8 cellular contexts compared by ENCODE assay signal in the genomic region with DNA sequence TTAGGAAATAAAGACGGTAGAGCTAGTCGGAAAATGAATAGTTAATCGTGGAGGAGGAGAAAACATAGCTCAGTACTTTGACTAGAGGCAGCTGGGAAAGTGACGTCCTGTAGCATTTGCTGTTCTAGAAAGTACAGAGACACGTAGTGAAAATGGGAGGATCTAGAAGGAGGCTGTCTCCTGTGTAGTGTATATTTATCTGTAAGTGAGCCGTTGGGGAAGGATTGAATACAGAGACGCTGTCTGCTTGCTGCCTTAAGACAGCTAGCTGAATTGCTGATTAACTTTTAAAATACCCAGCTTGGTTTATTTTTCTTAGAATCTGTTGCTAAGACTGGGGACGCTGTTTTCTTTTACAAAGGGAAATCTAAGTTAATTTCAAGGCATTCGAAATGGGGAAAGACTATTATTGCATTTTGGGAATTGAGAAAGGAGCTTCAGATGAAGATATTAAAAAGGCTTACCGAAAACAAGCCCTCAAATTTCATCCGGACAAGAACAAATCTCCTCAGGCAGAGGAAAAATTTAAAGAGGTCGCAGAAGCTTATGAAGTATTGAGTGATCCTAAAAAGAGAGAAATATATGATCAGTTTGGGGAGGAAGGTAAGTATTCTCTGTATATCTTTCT. TPM values are rescaled to one million over a fixed set of nuclear protein-coding genes. Genes with fewer than 3 reads are reported as not detected.
DNase-seq lines count a peak whose midpoint lies in the region; ATAC-seq and TF ChIP-seq lines count a peak whose summit lies in the region.

A gene (plus strand): TSS at position 221 of the 628 bp plus-strand sequence. CDS start 172 bp downstream, at position 393.

- H3K4me3 Mint-ChIP-seq in endodermal cell (peak within 1 kb of the TSS; percentile 52), memory B cell (peak within 1 kb of the TSS; percentile 86)

- H3K4me1 ChIP-seq in endodermal cell (ENCODE audit: control insufficient read depth, insufficient read depth, low read length): peaks cover 6% of the 10 kb centered on the region

- H3K36me3 ChIP-seq in endodermal cell (ENCODE audit: control insufficient read depth, insufficient read depth, low read length): no peaks in the 10 kb centered on the region

- H3K27ac Mint-ChIP-seq in endodermal cell (peak within 1 kb of the TSS; percentile 98), memory B cell (peak within 1 kb of the TSS; percentile 98)

- H3K27me3 Mint-ChIP-seq in endodermal cell (ENCODE audit: insufficient read depth) (no peaks in the 10 kb centered on the region), memory B cell (no peaks in the 10 kb centered on the region)

- H3K4me3 ChIP-seq in endodermal cell (ENCODE audit: low read length): peak within 1 kb of the TSS; percentile 85

- DNase-seq in NCI-H524 treated with DMSO at 0.1 percent for 48 hours (lab: John Stamatoyannopoulos, UW): peak; percentile 62
- DNase-seq in activated CD4-positive, alpha-beta T cell treated with anti-CD3 and anti-CD28 coated beads, Interleukin-2, amount 50 U/mL, for 48 hours: peak; percentile 31 to 51
- DNase-seq in endodermal cell: peak; percentile 75
- peak; percentile 24 to 71 for DNase-seq in memory B cell (ENCODE audit: low spot score in 2 of 2)
- DNase-seq in stimulated activated CD8-positive, alpha-beta memory T cell treated with anti-CD3 and anti-CD28 coated beads, Interleukin-15, amount 100 ng/mL, for 48 hours (ENCODE audit: low read depth in 2 of 2): peak; percentile 22 to 45

- ATAC-seq in GM18517 (IDR thresholded peaks at IDR 0.05; ENCODE audit: unreplicated experiment) (peak; percentile 97), HG03045 (IDR thresholded peaks at IDR 0.05; ENCODE audit: unreplicated experiment) (peak; percentile 98), memory B cell (ENCODE audit: low read depth) (peak; percentile 97)

- 0 to 16% methylated on average over 6 to 12 of the region's 12 CpGs for WGBS in endodermal cell (ENCODE audit: insufficient coverage in 1 of 2, insufficient read length in 1 of 2), 2 experiments

- no peaks in the 10 kb centered on the region for H3K9me3 ChIP-seq in endodermal cell (ENCODE audit: control insufficient read depth, low read length)

- peak within 1 kb of the TSS; percentile 96 for H3K9ac ChIP-seq in endodermal cell (ENCODE audit: extremely low read depth, low read length, poor library complexity, severe bottlenecking)

- H3K4me1 Mint-ChIP-seq in endodermal cell: peaks cover 11% of the 10 kb centered on the region
- H3K4me1 Mint-ChIP-seq in memory B cell: peaks cover 10% of the 10 kb centered on the region

- H3K27ac ChIP-seq in 22Rv1 (peak within 1 kb of the TSS; percentile 81), endodermal cell (ENCODE audit: low read depth, low read length) (peak within 1 kb of the TSS; percentile 99)

- H3K27me3 ChIP-seq in endodermal cell (ENCODE audit: control insufficient read depth, insufficient read depth, low read length, poor library complexity, severe bottlenecking): no peaks in the 10 kb centered on the region

- H3K9me3 Mint-ChIP-seq in endodermal cell: no peaks in the 10 kb centered on the region
- H3K9me3 Mint-ChIP-seq in memory B cell: no peaks in the 10 kb centered on the region

- TF ChIP-seq CTCF in 22Rv1 (IDR thresholded peaks at IDR 0.05) (no peak), endodermal cell (conservative IDR thresholded peaks at IDR 0.05) (no peak)

- no peaks in the 10 kb centered on the region for H3K36me3 Mint-ChIP-seq in endodermal cell (ENCODE audit: low read depth)
- H3K36me3 Mint-ChIP-seq in memory B cell: no peaks in the 10 kb centered on the region

RNA-seq across cellular contexts. Expression of the gene that starts here (rescaled TPM):
- total RNA-seq in endodermal cell: 10 to 100 TPM; 16.4 to 38.4 TPM
- polyA plus RNA-seq in endodermal cell (2013, experiment 1 of 2): 18.4 TPM
- 21.3 TPM for polyA plus RNA-seq in endodermal cell (2013, experiment 2 of 2)

Comparison
In these comparisons a context has a peak if more than half of its experiments do, and no peak if none do; other contexts are left out.
1. Peak in every context shown above with its lines: DNase-seq, ATAC-seq, H3K4me3 ChIP-seq and H3K27ac ChIP-seq.